16 cellular contexts compared by ENCODE assay signal in genomic region chr9:105406369-105406768, GRCh38. TPM values are rescaled to one million over a fixed set of nuclear protein-coding genes. Genes with fewer than 3 reads are reported as not detected.
DNase-seq lines count a peak whose midpoint lies in the region; ATAC-seq and TF ChIP-seq lines count a peak whose summit lies in the region.
"Had no signal": no experiment of that assay in that cellular context is flagged by ENCODE, and none has a peak within 500 bp of the region (broad histone marks: within the 10 kb centered on the region; RNA-seq: fewer than 3 reads in every experiment).

No MANE protein-coding gene starts in this region.

- H3K9me3 Mint-ChIP-seq in activated CD8-positive, alpha-beta memory T cell treated with anti-CD3 and anti-CD28 coated beads, Interleukin-2, amount 10 ng/mL, durations not matched to agents 7 days and 5 days (ENCODE audit: low read depth) = peaks cover 9% of the 10 kb centered on the region
- H3K9me3 Mint-ChIP-seq in CD8-positive, alpha-beta T cell = peaks cover 10% of the 10 kb centered on the region
- H3K9me3 Mint-ChIP-seq in effector memory CD8-positive, alpha-beta T cell = peaks cover 2 to 7% of the 10 kb centered on the region in 2 donors

- no peak for ATAC-seq in activated CD8-positive, alpha-beta memory T cell treated with anti-CD3 and anti-CD28 coated beads, Interleukin-2, amount 10 ng/mL, durations not matched to agents 7 days and 5 days
- ATAC-seq in CD8-positive, alpha-beta T cell = no peak
- ATAC-seq in effector memory CD8-positive, alpha-beta T cell (replicated peaks) = no peak
- no peak for ATAC-seq in HG02981 (IDR thresholded peaks at IDR 0.05; ENCODE audit: unreplicated experiment)
- ATAC-seq: A549 had no signal

- peaks cover 17% of the 10 kb centered on the region for H3K27me3 ChIP-seq in CD8-positive, alpha-beta T cell (ENCODE audit: insufficient read depth, low read length)
- H3K27me3 ChIP-seq in OCI-LY1 (ENCODE audit: insufficient read depth, low read length) = no peaks in the 10 kb centered on the region

- peak overlapping the region; percentile 88 for H3K27ac Mint-ChIP-seq in activated CD8-positive, alpha-beta memory T cell treated with anti-CD3 and anti-CD28 coated beads, Interleukin-2, amount 10 ng/mL, durations not matched to agents 7 days and 5 days
- H3K27ac Mint-ChIP-seq in CD8-positive, alpha-beta T cell = no peak overlapping the region
- no peak overlapping the region for H3K27ac Mint-ChIP-seq in effector memory CD8-positive, alpha-beta T cell

- H3K4me3 Mint-ChIP-seq in activated CD8-positive, alpha-beta memory T cell treated with anti-CD3 and anti-CD28 coated beads, Interleukin-2, amount 10 ng/mL, durations not matched to agents 7 days and 5 days = peak overlapping the region; percentile 65
- H3K4me3 Mint-ChIP-seq in CD8-positive, alpha-beta T cell = no peak overlapping the region
- peak overlapping the region; percentile 61 to 64 for H3K4me3 Mint-ChIP-seq in effector memory CD8-positive, alpha-beta T cell

- H3K4me2 ChIP-seq in OCI-LY1 (ENCODE audit: low read length) = peak overlapping the region; percentile 68; the same call in 1 of the 2 replicates
- H3K4me2 ChIP-seq: A549, PC-9 had no signal

- H3K27me3 Mint-ChIP-seq in activated CD8-positive, alpha-beta memory T cell treated with anti-CD3 and anti-CD28 coated beads, Interleukin-2, amount 10 ng/mL, durations not matched to agents 7 days and 5 days = peaks cover 78% of the 10 kb centered on the region
- H3K27me3 Mint-ChIP-seq in CD8-positive, alpha-beta T cell (ENCODE audit: low read depth) = peaks cover 52% of the 10 kb centered on the region
- peaks cover 59 to 78% of the 10 kb centered on the region in 2 donors for H3K27me3 Mint-ChIP-seq in effector memory CD8-positive, alpha-beta T cell

- H3K27ac ChIP-seq in CD8-positive, alpha-beta T cell (ENCODE audit: low read depth, low read length) = no peak overlapping the region
- peak overlapping the region; percentile 95 for H3K27ac ChIP-seq in OCI-LY1 (ENCODE audit: low read depth, low read length, poor library complexity, severe bottlenecking)
- H3K27ac ChIP-seq: A549, PC-9, RWPE1 had no signal

- H4K20me1 ChIP-seq in OCI-LY1 (ENCODE audit: insufficient read depth, low read length) = no peaks in the 10 kb centered on the region

- no peaks in the 10 kb centered on the region for H3K9me3 ChIP-seq in CD8-positive, alpha-beta T cell (ENCODE audit: low read length)
- H3K9me3 ChIP-seq in OCI-LY1 (ENCODE audit: low read length) = peaks cover 3% of the 10 kb centered on the region; the same call in 1 of the 2 replicates
- H3K9me3 ChIP-seq: A549 had no signal

- no peaks in the 10 kb centered on the region for H3K79me2 ChIP-seq in OCI-LY1 (ENCODE audit: insufficient read depth, low read length)

- no peak overlapping the region; the same call in 1 of the 2 replicates for H3K9ac ChIP-seq in OCI-LY1 (ENCODE audit: low read length)

- H2AFZ ChIP-seq in OCI-LY1 (ENCODE audit: low read length) = no peak overlapping the region
- H2AFZ ChIP-seq: PC-9 had no signal

- peaks cover 38% of the 10 kb centered on the region for H3K4me1 Mint-ChIP-seq in activated CD8-positive, alpha-beta memory T cell treated with anti-CD3 and anti-CD28 coated beads, Interleukin-2, amount 10 ng/mL, durations not matched to agents 7 days and 5 days
- peaks cover 30% of the 10 kb centered on the region for H3K4me1 Mint-ChIP-seq in CD8-positive, alpha-beta T cell (ENCODE audit: low read depth)
- peaks cover 26 to 34% of the 10 kb centered on the region in 2 donors for H3K4me1 Mint-ChIP-seq in effector memory CD8-positive, alpha-beta T cell (ENCODE audit: low read depth in 2 of 2)

- no peaks in the 10 kb centered on the region for H3K9me2 ChIP-seq in OCI-LY1 (ENCODE audit: low read depth, low read length)

- DNase-seq in activated CD8-positive, alpha-beta memory T cell treated with anti-CD3 and anti-CD28 coated beads, Interleukin-2, amount 10 ng/mL, durations not matched to agents 7 days and 5 days = no peak
- no peak for DNase-seq in activated CD8-positive, alpha-beta memory T cell treated with anti-CD3 and anti-CD28 coated beads for 24 hours
- no peak for DNase-seq in CD8-positive, alpha-beta T cell
- no peak for DNase-seq in effector memory CD8-positive, alpha-beta T cell
- DNase-seq in retina (no peak), NCI-H1048 (lab: John Stamatoyannopoulos, UW) (no peak)
- DNase-seq: CD8-positive, alpha-beta memory T cell; DMS53; MV-4-11; NCI-H226; PC-9; SIG-M5 had no signal

- POLR2A ChIA-PET in CD8-positive, alpha-beta T cell (lab: Charles Lee) = interaction anchor here (1.6 kb wide), 1 partner anchor 162 kb away, joined by 12 read pairs; the partner anchor contains the start of gene SLC44A1

- H3K4me3 ChIP-seq in CD8-positive, alpha-beta T cell (ENCODE audit: low read depth, low read length) = peak overlapping the region; percentile 12
- peak overlapping the region; percentile 38 for H3K4me3 ChIP-seq in OCI-LY1 (ENCODE audit: low read depth, low read length, poor library complexity, severe bottlenecking)
- H3K4me3 ChIP-seq: A549, PC-9 had no signal

- peaks cover 3% of the 10 kb centered on the region; the same call in 1 of the 2 replicates for H3F3A ChIP-seq in OCI-LY1 (ENCODE audit: insufficient read depth, low read length)

- peaks cover 23% of the 10 kb centered on the region for H3K4me1 ChIP-seq in CD8-positive, alpha-beta T cell (ENCODE audit: insufficient read depth, low read length)
- peaks cover 52% of the 10 kb centered on the region for H3K4me1 ChIP-seq in OCI-LY1 (ENCODE audit: insufficient read depth, low read length, severe bottlenecking)
- H3K4me1 ChIP-seq: A549 had no signal

- no peak for TF ChIP-seq CTCF in CD8-positive, alpha-beta T cell (IDR thresholded peaks at IDR 0.05)
- TF ChIP-seq CTCF in OCI-LY1 (IDR thresholded peaks at IDR 0.05; ENCODE audit: low read length) = no peak

- intact Hi-C loops in CD8-positive, alpha-beta T cell (cut with DNase I, micrococcal nuclease) = loop anchor here (5.0 to 10.0 kb wide), 2 partner anchors 282 to 414 kb away; no protein-coding TSS in a partner anchor

- CTCF ChIA-PET in activated CD8-positive, alpha-beta memory T cell treated with anti-CD3 and anti-CD28 coated beads, Interleukin-2, amount 10 ng/mL, durations not matched to agents 7 days and 5 days (lab: Charles Lee) = interaction anchor here (1.0 to 2.0 kb wide), 5 partner anchors 9 to 415 kb away, joined by 3 to 12 read pairs (median 3); partner anchors contain the start of gene SLC44A1
- CTCF ChIA-PET in CD8-positive, alpha-beta T cell (lab: Charles Lee) = interaction anchor here (1.5 kb wide), 1 partner anchor 280 kb away, joined by 3 read pairs; no protein-coding TSS in a partner anchor

- peaks cover 19% of the 10 kb centered on the region for H3K36me3 Mint-ChIP-seq in activated CD8-positive, alpha-beta memory T cell treated with anti-CD3 and anti-CD28 coated beads, Interleukin-2, amount 10 ng/mL, durations not matched to agents 7 days and 5 days
- peaks cover 2% of the 10 kb centered on the region for H3K36me3 Mint-ChIP-seq in CD8-positive, alpha-beta T cell
- peaks cover 11% of the 10 kb centered on the region for H3K36me3 Mint-ChIP-seq in effector memory CD8-positive, alpha-beta T cell (ENCODE audit: insufficient read depth)

- no peaks in the 10 kb centered on the region for H3K36me3 ChIP-seq in CD8-positive, alpha-beta T cell (ENCODE audit: insufficient read depth, low read length)
- H3K36me3 ChIP-seq in OCI-LY1 (ENCODE audit: insufficient read depth, low read length) = no peaks in the 10 kb centered on the region

RNA-seq across cellular contexts. Expression of gene FSD1L, which starts 41.5 kb away (rescaled TPM):
- total RNA-seq in activated CD8-positive, alpha-beta memory T cell treated with anti-CD3 and anti-CD28 coated beads, Interleukin-2, amount 10 ng/mL, durations not matched to agents 7 days and 5 days = 1 to 10 TPM; 6.3 to 9.2 TPM
- under 1 TPM; 0.24 to 0.33 TPM for total RNA-seq in CD8-positive, alpha-beta T cell

Comparison
In these comparisons a context has a peak if more than half of its experiments do, and no peak if none do; other contexts are left out.
1. RNA of gene FSD1L, which starts 41.5 kb away (total RNA-seq): 6.3 to 9.2 TPM in activated CD8-positive, alpha-beta memory T cell treated with anti-CD3 and anti-CD28 coated beads, Interleukin-2, amount 10 ng/mL, durations not matched to agents 7 days and 5 days; 0.24 to 0.33 TPM in CD8-positive, alpha-beta T cell; every median in the first group is over 4 times any median in the second.